1 cellular context compared by ENCODE assay signal in genomic region chr2:127526142-127526939, GRCh38.
TF ChIP-seq lines count a peak whose summit lies in the region.

Gene IWS1, minus strand, starts transcription at chr2:127526489. Its CDS starts 281 bp downstream, at chr2:127526208.

TF ChIP-seq in HepG2, 621 proteins besides CTCF, POLR2A, EP300 and RAD21 (continued from another document and continues in another):
- TF ChIP-seq ELK4 (CRISPR knock-in tag; IDR thresholded peaks at IDR 0.05; ENCODE audit: borderline replicate concordance): no peak
- TF ChIP-seq NCOA1 (CRISPR knock-in tag; IDR thresholded peaks at IDR 0.05): peak; percentile 33; the same call in 1 of the 2 replicates
- TF ChIP-seq MLLT10 (CRISPR knock-in tag; IDR thresholded peaks at IDR 0.05): no peak
- no peak for TF ChIP-seq FOXO4 (CRISPR knock-in tag; conservative IDR thresholded peaks at IDR 0.05)
- peak; percentile 58; the same call in 1 of the 2 replicates for TF ChIP-seq RXRA (CRISPR knock-in tag; IDR thresholded peaks at IDR 0.05)
- no peak for TF ChIP-seq ZNF251 (CRISPR knock-in tag; IDR thresholded peaks at IDR 0.05)
- no peak; the same call in 1 of the 2 replicates for TF ChIP-seq SOX5 (CRISPR knock-in tag; IDR thresholded peaks at IDR 0.05; ENCODE audit: borderline replicate concordance)
- TF ChIP-seq, protein P1, sequence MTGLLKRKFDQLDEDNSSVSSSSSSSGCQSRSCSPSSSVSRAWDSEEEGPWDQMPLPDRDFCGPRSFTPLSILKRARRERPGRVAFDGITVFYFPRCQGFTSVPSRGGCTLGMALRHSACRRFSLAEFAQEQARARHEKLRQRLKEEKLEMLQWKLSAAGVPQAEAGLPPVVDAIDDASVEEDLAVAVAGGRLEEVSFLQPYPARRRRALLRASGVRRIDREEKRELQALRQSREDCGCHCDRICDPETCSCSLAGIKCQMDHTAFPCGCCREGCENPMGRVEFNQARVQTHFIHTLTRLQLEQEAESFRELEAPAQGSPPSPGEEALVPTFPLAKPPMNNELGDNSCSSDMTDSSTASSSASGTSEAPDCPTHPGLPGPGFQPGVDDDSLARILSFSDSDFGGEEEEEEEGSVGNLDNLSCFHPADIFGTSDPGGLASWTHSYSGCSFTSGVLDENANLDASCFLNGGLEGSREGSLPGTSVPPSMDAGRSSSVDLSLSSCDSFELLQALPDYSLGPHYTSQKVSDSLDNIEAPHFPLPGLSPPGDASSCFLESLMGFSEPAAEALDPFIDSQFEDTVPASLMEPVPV (CRISPR knock-in tag; IDR thresholded peaks at IDR 0.05): peak; percentile 82; the same call in 1 of the 2 replicates
- TF ChIP-seq, protein P2, sequence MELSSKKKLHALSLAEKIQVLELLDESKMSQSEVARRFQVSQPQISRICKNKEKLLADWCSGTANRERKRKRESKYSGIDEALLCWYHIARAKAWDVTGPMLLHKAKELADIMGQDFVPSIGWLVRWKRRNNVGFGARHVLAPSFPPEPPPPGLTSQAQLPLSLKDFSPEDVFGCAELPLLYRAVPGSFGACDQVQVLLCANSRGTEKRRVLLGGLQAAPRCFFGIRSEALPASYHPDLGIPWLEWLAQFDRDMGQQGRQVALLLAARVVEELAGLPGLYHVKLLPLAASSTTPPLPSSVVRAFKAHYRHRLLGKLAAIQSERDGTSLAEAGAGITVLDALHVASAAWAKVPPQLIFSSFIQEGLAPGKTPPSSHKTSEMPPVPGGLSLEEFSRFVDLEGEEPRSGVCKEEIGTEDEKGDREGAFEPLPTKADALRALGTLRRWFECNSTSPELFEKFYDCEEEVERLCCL (CRISPR knock-in tag; IDR thresholded peaks at IDR 0.05; ENCODE audit: borderline replicate concordance): no peak; the same call in none of the 2 replicates
- TF ChIP-seq FOXO1 (CRISPR knock-in tag; IDR thresholded peaks at IDR 0.05): no peak; the same call in none of the 2 replicates
- 0 out of 2 replicates have a peak, but pooled peaks have one; percentile 28 for TF ChIP-seq SMAD1 (CRISPR knock-in tag; IDR thresholded peaks at IDR 0.05; ENCODE audit: borderline replicate concordance, low read depth)
- TF ChIP-seq ATF1 (CRISPR knock-in tag; IDR thresholded peaks at IDR 0.05): peak; percentile 93
- no peak; the same call in 1 of the 2 replicates for TF ChIP-seq ZNF720 (CRISPR knock-in tag; IDR thresholded peaks at IDR 0.05)
- peak; percentile 47; the same call in 1 of the 2 replicates for TF ChIP-seq BORCS8-MEF2B (CRISPR knock-in tag; IDR thresholded peaks at IDR 0.05)
- no peak; the same call in 1 of the 2 replicates for TF ChIP-seq ZNF142 (CRISPR knock-in tag; IDR thresholded peaks at IDR 0.05)
- peak; percentile 26; the same call in 1 of the 2 replicates for TF ChIP-seq DNMT3B (CRISPR knock-in tag; conservative IDR thresholded peaks at IDR 0.05)
- peak; percentile 26; the same call in 1 of the 2 replicates for TF ChIP-seq HDAC2 (CRISPR knock-in tag; IDR thresholded peaks at IDR 0.05)
- peak; percentile 41; the same call in 1 of the 2 replicates for TF ChIP-seq ZNF510 (CRISPR knock-in tag; IDR thresholded peaks at IDR 0.05; ENCODE audit: low read depth)
- TF ChIP-seq ZNF292 (CRISPR knock-in tag; IDR thresholded peaks at IDR 0.05; ENCODE audit: borderline replicate concordance, low read depth): peak; percentile 82
- TF ChIP-seq ZBTB8A (CRISPR knock-in tag; IDR thresholded peaks at IDR 0.05; ENCODE audit: borderline replicate concordance, low read depth): 0 out of 2 replicates have a peak, but pooled peaks have one; percentile 58
- TF ChIP-seq ZNF350 (CRISPR knock-in tag; IDR thresholded peaks at IDR 0.05; ENCODE audit: borderline replicate concordance, low read depth): peak; percentile 85
- TF ChIP-seq, protein P3, sequence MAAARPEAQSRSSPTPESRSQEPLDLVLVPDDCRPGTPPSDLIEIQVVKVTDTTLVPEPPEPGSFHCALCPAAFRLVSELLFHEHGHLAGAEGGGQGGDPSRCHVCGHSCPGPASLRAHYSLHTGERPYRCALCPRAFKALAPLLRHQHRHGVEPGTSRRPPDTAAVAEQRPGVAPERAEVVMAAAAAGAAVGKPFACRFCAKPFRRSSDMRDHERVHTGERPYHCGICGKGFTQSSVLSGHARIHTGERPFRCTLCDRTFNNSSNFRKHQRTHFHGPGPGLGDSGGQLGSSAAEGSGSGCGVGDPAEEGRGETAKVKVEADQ (CRISPR knock-in tag; IDR thresholded peaks at IDR 0.05; ENCODE audit: borderline replicate concordance): peak; percentile 65; the same call in 1 of the 2 replicates
- TF ChIP-seq, protein P4, sequence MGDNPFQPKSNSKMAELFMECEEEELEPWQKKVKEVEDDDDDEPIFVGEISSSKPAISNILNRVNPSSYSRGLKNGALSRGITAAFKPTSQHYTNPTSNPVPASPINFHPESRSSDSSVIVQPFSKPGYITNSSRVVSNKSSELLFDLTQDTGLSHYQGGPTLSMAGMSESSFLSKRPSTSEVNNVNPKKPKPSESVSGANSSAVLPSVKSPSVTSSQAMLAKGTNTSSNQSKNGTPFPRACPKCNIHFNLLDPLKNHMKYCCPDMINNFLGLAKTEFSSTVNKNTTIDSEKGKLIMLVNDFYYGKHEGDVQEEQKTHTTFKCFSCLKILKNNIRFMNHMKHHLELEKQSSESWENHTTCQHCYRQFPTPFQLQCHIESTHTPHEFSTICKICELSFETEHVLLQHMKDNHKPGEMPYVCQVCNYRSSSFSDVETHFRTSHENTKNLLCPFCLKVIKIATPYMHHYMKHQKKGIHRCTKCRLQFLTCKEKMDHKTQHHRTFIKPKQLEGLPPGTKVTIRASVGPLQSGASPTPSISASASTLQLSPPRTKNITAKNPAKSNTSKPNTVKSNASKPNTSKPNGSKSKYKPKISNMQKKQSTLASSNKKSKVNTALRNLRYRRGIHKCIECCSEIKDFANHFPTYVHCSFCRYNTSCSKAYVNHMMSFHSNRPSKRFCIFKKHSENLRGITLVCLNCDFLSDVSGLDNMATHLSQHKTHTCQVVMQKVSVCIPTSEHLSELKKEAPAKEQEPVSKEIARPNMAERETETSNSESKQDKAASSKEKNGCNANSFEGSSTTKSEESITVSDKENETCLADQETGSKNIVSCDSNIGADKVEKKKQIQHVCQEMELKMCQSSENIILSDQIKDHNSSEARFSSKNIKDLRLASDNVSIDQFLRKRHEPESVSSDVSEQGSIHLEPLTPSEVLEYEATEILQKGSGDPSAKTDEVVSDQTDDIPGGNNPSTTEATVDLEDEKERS (CRISPR knock-in tag; IDR thresholded peaks at IDR 0.05): peak; percentile 97
- TF ChIP-seq ZNF567 (CRISPR knock-in tag; IDR thresholded peaks at IDR 0.05; ENCODE audit: borderline replicate concordance): no peak
- peak; percentile 73; the same call in 1 of the 2 replicates for TF ChIP-seq ELF4 (CRISPR knock-in tag; IDR thresholded peaks at IDR 0.05; ENCODE audit: borderline replicate concordance)
- TF ChIP-seq ZNF343 (CRISPR knock-in tag; IDR thresholded peaks at IDR 0.05): peak; percentile 80; the same call in 1 of the 2 replicates
- no peak for TF ChIP-seq ZNF589 (CRISPR knock-in tag; conservative IDR thresholded peaks at IDR 0.05)
- TF ChIP-seq NFRKB (IDR thresholded peaks at IDR 0.05): peak; percentile 57; the same call in 1 of the 2 replicates
- TF ChIP-seq RFXANK (CRISPR knock-in tag; IDR thresholded peaks at IDR 0.05): peak; percentile 77; the same call in 1 of the 2 replicates
- TF ChIP-seq ZNF317 (CRISPR knock-in tag; IDR thresholded peaks at IDR 0.05): 0 out of 2 replicates have a peak, but pooled peaks have one; percentile 9
- TF ChIP-seq ZUFSP (CRISPR knock-in tag; IDR thresholded peaks at IDR 0.05; ENCODE audit: borderline replicate concordance): no peak
- no peak for TF ChIP-seq JUNB (CRISPR knock-in tag; IDR thresholded peaks at IDR 0.05; ENCODE audit: borderline replicate concordance)
- TF ChIP-seq ZNF816 (CRISPR knock-in tag; IDR thresholded peaks at IDR 0.05; ENCODE audit: borderline replicate concordance): no peak; the same call in 1 of the 2 replicates
- TF ChIP-seq, protein P5, sequence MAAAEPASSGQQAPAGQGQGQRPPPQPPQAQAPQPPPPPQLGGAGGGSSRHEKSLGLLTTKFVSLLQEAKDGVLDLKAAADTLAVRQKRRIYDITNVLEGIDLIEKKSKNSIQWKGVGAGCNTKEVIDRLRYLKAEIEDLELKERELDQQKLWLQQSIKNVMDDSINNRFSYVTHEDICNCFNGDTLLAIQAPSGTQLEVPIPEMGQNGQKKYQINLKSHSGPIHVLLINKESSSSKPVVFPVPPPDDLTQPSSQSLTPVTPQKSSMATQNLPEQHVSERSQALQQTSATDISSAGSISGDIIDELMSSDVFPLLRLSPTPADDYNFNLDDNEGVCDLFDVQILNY (CRISPR knock-in tag; conservative IDR thresholded peaks at IDR 0.05): peak; percentile 88
- TF ChIP-seq ZNF451 (CRISPR knock-in tag; IDR thresholded peaks at IDR 0.05): peak; percentile 88
